Comparison of ENCODE assay signal across 8 cellular contexts in the genomic region with DNA sequence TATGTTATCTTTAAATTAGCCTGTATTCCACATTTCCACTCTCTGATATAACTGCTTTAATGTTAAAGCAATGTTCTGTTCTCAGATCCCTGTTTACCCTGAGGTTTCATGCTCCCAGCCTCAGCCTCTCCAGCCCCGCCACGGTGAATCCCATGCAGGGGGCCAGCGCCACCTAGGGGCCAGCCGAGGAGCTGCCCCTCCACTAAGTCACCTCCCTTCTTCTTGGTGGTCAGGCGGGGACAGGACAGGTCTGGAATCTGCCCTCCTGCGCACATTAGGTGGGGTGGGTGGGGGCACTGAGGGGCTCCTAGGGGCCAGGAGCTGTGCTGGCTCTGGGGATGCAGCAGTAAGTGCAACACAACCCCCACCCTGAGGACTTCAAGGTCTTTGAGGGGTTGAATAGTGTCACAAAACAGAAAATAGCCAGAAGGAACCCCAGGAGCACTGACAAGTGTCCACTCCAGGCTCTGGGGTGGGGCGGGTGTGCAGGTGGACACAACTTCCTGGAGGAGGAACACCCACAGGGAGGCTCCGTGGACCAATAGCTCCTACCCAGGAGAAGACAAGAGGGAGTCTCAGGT.
A peak's percentile ranks its signal among the peaks of the same experiment; 100 is the strongest.
DNase-seq lines count a peak whose midpoint lies in the region; ATAC-seq and TF ChIP-seq lines count a peak whose summit lies in the region.

No MANE protein-coding gene starts in this region.

- peak; percentile 88 for DNase-seq in DMS 273 (lab: John Stamatoyannopoulos, UW; ENCODE audit: unreplicated experiment)
- DNase-seq in NCI-H748 (lab: John Stamatoyannopoulos, UW; ENCODE audit: unreplicated experiment): peak; percentile 77
- peak; percentile 71 to 78 for DNase-seq in activated CD4-positive, alpha-beta T cell treated with anti-CD3 and anti-CD28 coated beads, Interleukin-2, amount 50 U/mL, for 24 hours (ENCODE audit: low read depth in 1 of 2, low spot score in 1 of 2)
- peak; percentile 88 for DNase-seq in coronary artery (ENCODE audit: low spot score)
- peak; percentile 89 for DNase-seq in lower lobe of right lung
- DNase-seq in stimulated activated CD8-positive, alpha-beta memory T cell treated with anti-CD3 and anti-CD28 coated beads, Interleukin-12 subunit alpha, Interleukin-12 subunit beta, amount 100 ng/mL, for 1 hour (ENCODE audit: low read depth): peak; percentile 62

- H3K27ac ChIP-seq in coronary artery: no peak overlapping the region
- no peak overlapping the region for H3K27ac ChIP-seq in lower lobe of right lung

- no peaks in the 10 kb centered on the region for H3K9me3 ChIP-seq in lower lobe of right lung

- ATAC-seq in HG03108 (IDR thresholded peaks at IDR 0.05; ENCODE audit: unreplicated experiment) (peak; percentile 37), lower lobe of right lung (peak; percentile 92 to 93), GM21737 (IDR thresholded peaks at IDR 0.05; ENCODE audit: unreplicated experiment) (no peak)

- H3K4me3 ChIP-seq in coronary artery (no peak overlapping the region), lower lobe of right lung (no peak overlapping the region)

- H3K36me3 ChIP-seq in lower lobe of right lung: no peaks in the 10 kb centered on the region

- intact Hi-C loops in lower lobe of right lung (cut with DNase I): loop anchor here (10.0 kb wide), 1 partner anchor 134 kb away; no protein-coding TSS in a partner anchor

- peak; percentile 100 for TF ChIP-seq CTCF in coronary artery (IDR thresholded peaks at IDR 0.05)
- peak; percentile 96 for TF ChIP-seq CTCF in lower lobe of right lung (IDR thresholded peaks at IDR 0.05)

- peaks cover 28% of the 10 kb centered on the region for H3K4me1 ChIP-seq in lower lobe of right lung

- no peaks in the 10 kb centered on the region for H3K27me3 ChIP-seq in lower lobe of right lung (ENCODE audit: low read depth)
